26 cellular contexts compared by ENCODE assay signal in genomic region chr3:45568848-45569247, GRCh38. TPM values are rescaled to one million over a fixed set of nuclear protein-coding genes. Genes with fewer than 3 reads are reported as not detected.
DNase-seq lines count a peak whose midpoint lies in the region; ATAC-seq and TF ChIP-seq lines count a peak whose summit lies in the region.
"Had no signal": no experiment of that assay in that cellular context is flagged by ENCODE, and none has a peak within 500 bp of the region (broad histone marks: within the 10 kb centered on the region; RNA-seq: fewer than 3 reads in every experiment).

No MANE protein-coding gene starts in this region.

- H3K9me3 ChIP-seq in adrenal gland (replicated peaks in 1 of 3) = no peaks in the 10 kb centered on the region
- H3K9me3 ChIP-seq: BE2C, gastroesophageal sphincter had no signal

- H3K36me3 Mint-ChIP-seq in T-helper 2 cell treated with Interferon-gamma antibody and Interleukin-4, amounts not matched to agents 5 μg/mL and 100 μg/mL, for 36 hours (ENCODE audit: low read depth) = no peaks in the 10 kb centered on the region
- H3K36me3 Mint-ChIP-seq in activated T-helper 2 cell treated with anti-CD3 and anti-CD28 coated beads, Interferon-gamma antibody, Interleukin-2, Interleukin-4, amounts not matched to agents 10 μg/mL and 5 μg/mL and 100 μg/mL, durations not matched to agents 14 hours and 24 hours and 36 hours (ENCODE audit: low read depth) = no peaks in the 10 kb centered on the region
- peaks cover 20% of the 10 kb centered on the region for H3K36me3 Mint-ChIP-seq in nephron progenitor cell (ENCODE audit: low read depth)

- H3K27me3 ChIP-seq in adrenal gland = no peaks in the 10 kb centered on the region
- H3K27me3 ChIP-seq: BE2C, gastroesophageal sphincter had no signal

- DNase-seq in T-helper 2 cell treated with Interferon-gamma antibody and Interleukin-4, amounts not matched to agents 5 μg/mL and 100 μg/mL, for 36 hours (ENCODE audit: low spot score) = no peak
- DNase-seq in T-helper 2 cell = no peak
- no peak for DNase-seq in activated T-helper 2 cell treated with anti-CD3 and anti-CD28 coated beads, Interferon-gamma antibody, Interleukin-2, Interleukin-4, amounts not matched to agents 10 μg/mL and 5 μg/mL and 100 μg/mL, durations not matched to agents 14 hours and 24 hours and 36 hours (ENCODE audit: low spot score)
- no peak for DNase-seq in nephron progenitor cell
- DNase-seq in iPS-NIHi7 (ENCODE audit: extremely low spot score) = no peak
- no peak for DNase-seq in adrenal gland
- DNase-seq: activated CD4-positive, CD25-positive, alpha-beta regulatory T cell; activated effector memory CD4-positive, alpha-beta T cell treated with anti-CD3 and anti-CD28 coated beads, Interleukin-2, amount 50 U/mL, for 16 hours; anterior cingulate cortex; BE2C; DMS 273 treated with DMSO at 0.1 percent for 48 hours; HFFc6; left cardiac atrium; mesendoderm; NCI-H1436; NCI-H2171 treated with DMSO at 0.1 percent for 48 hours; NCI-H774; PC-9; stimulated activated CD4-positive, alpha-beta T cell treated with anti-CD3 and anti-CD28 coated beads, Interleukin-1b, Interleukin-23, amount 100 ng/mL, for 48 hours had no signal

- H3K9me3 Mint-ChIP-seq in T-helper 2 cell treated with Interferon-gamma antibody and Interleukin-4, amounts not matched to agents 5 μg/mL and 100 μg/mL, for 36 hours = no peaks in the 10 kb centered on the region
- no peaks in the 10 kb centered on the region for H3K9me3 Mint-ChIP-seq in activated T-helper 2 cell treated with anti-CD3 and anti-CD28 coated beads, Interferon-gamma antibody, Interleukin-2, Interleukin-4, amounts not matched to agents 10 μg/mL and 5 μg/mL and 100 μg/mL, durations not matched to agents 14 hours and 24 hours and 36 hours
- H3K9me3 Mint-ChIP-seq in nephron progenitor cell = peaks cover 29% of the 10 kb centered on the region
- H3K9me3 Mint-ChIP-seq: central memory CD8-positive, alpha-beta T cell; HFFc6 had no signal

- H3K27me3 Mint-ChIP-seq in T-helper 2 cell treated with Interferon-gamma antibody and Interleukin-4, amounts not matched to agents 5 μg/mL and 100 μg/mL, for 36 hours (ENCODE audit: low read depth) = no peaks in the 10 kb centered on the region
- H3K27me3 Mint-ChIP-seq in activated T-helper 2 cell treated with anti-CD3 and anti-CD28 coated beads, Interferon-gamma antibody, Interleukin-2, Interleukin-4, amounts not matched to agents 10 μg/mL and 5 μg/mL and 100 μg/mL, durations not matched to agents 14 hours and 24 hours and 36 hours (ENCODE audit: low read depth) = no peaks in the 10 kb centered on the region
- peaks cover 9% of the 10 kb centered on the region for H3K27me3 Mint-ChIP-seq in nephron progenitor cell (ENCODE audit: low read depth, poor library complexity)

- no peaks in the 10 kb centered on the region for H3K4me1 ChIP-seq in adrenal gland (replicated peaks in 1 of 2)
- H3K4me1 ChIP-seq: BE2C, gastroesophageal sphincter had no signal

- H3K27ac ChIP-seq in adrenal gland = no peak overlapping the region
- H3K27ac ChIP-seq: gastroesophageal sphincter, PC-9 had no signal

- WGBS in adrenal gland, 4 donors = 66 to 83% (median 78%) methylated on average over 5 of the region's 5 CpGs

- H3K4me1 Mint-ChIP-seq in T-helper 2 cell treated with Interferon-gamma antibody and Interleukin-4, amounts not matched to agents 5 μg/mL and 100 μg/mL, for 36 hours (ENCODE audit: low read depth) = peaks cover 37% of the 10 kb centered on the region
- H3K4me1 Mint-ChIP-seq in activated T-helper 2 cell treated with anti-CD3 and anti-CD28 coated beads, Interferon-gamma antibody, Interleukin-2, Interleukin-4, amounts not matched to agents 10 μg/mL and 5 μg/mL and 100 μg/mL, durations not matched to agents 14 hours and 24 hours and 36 hours (ENCODE audit: low read depth) = peaks cover 67% of the 10 kb centered on the region
- peaks cover 22% of the 10 kb centered on the region for H3K4me1 Mint-ChIP-seq in nephron progenitor cell

- intact Hi-C loops in activated T-helper 2 cell treated with anti-CD3 and anti-CD28 coated beads, Interferon-gamma antibody, Interleukin-2, Interleukin-4, amounts not matched to agents 10 μg/mL and 5 μg/mL and 100 μg/mL, durations not matched to agents 14 hours and 24 hours and 36 hours (cut with micrococcal nuclease) = no loop called here
- intact Hi-C loops in adrenal gland (cut with DNase I) = no loop called here

- H3K4me3 Mint-ChIP-seq in T-helper 2 cell treated with Interferon-gamma antibody and Interleukin-4, amounts not matched to agents 5 μg/mL and 100 μg/mL, for 36 hours = no peak overlapping the region
- peak overlapping the region; percentile 3 for H3K4me3 Mint-ChIP-seq in activated T-helper 2 cell treated with anti-CD3 and anti-CD28 coated beads, Interferon-gamma antibody, Interleukin-2, Interleukin-4, amounts not matched to agents 10 μg/mL and 5 μg/mL and 100 μg/mL, durations not matched to agents 14 hours and 24 hours and 36 hours (ENCODE audit: low read depth)
- H3K4me3 Mint-ChIP-seq in nephron progenitor cell = no peak overlapping the region
- H3K4me3 Mint-ChIP-seq: central memory CD8-positive, alpha-beta T cell; HFFc6; neural crest cell had no signal

- ATAC-seq in GM18907 (IDR thresholded peaks at IDR 0.05; ENCODE audit: unreplicated experiment) (peak; percentile 37), GM19452 (IDR thresholded peaks at IDR 0.05; ENCODE audit: unreplicated experiment) (no peak)
- ATAC-seq: esophagus mucosa, gastroesophageal sphincter, left cardiac atrium had no signal

- TF ChIP-seq CTCF in nephron progenitor cell (IDR thresholded peaks at IDR 0.05) = no peak
- TF ChIP-seq CTCF in adrenal gland (IDR thresholded peaks at IDR 0.05) = no peak

- peak overlapping the region; percentile 54 for H3K27ac Mint-ChIP-seq in T-helper 2 cell treated with Interferon-gamma antibody and Interleukin-4, amounts not matched to agents 5 μg/mL and 100 μg/mL, for 36 hours
- peak overlapping the region; percentile 73 for H3K27ac Mint-ChIP-seq in activated T-helper 2 cell treated with anti-CD3 and anti-CD28 coated beads, Interferon-gamma antibody, Interleukin-2, Interleukin-4, amounts not matched to agents 10 μg/mL and 5 μg/mL and 100 μg/mL, durations not matched to agents 14 hours and 24 hours and 36 hours
- H3K27ac Mint-ChIP-seq in nephron progenitor cell = peak overlapping the region; percentile 12
- H3K27ac Mint-ChIP-seq: HFFc6, progenitor cell of endocrine pancreas had no signal

- no peaks in the 10 kb centered on the region for H3K36me3 ChIP-seq in adrenal gland (replicated peaks in 1 of 2)
- H3K36me3 ChIP-seq: BE2C, gastroesophageal sphincter had no signal

- no peak overlapping the region for H3K4me3 ChIP-seq in adrenal gland
- H3K4me3 ChIP-seq: gastroesophageal sphincter, PC-9 had no signal

- no peak for TF ChIP-seq POLR2A in adrenal gland (IDR thresholded peaks at IDR 0.05)

RNA-seq across cellular contexts. Expression of gene LIMD1, which starts 25.7 kb away (rescaled TPM):
- total RNA-seq in activated T-helper 2 cell treated with anti-CD3 and anti-CD28 coated beads, Interferon-gamma antibody, Interleukin-2, Interleukin-4, amounts not matched to agents 10 μg/mL and 5 μg/mL and 100 μg/mL, durations not matched to agents 14 hours and 24 hours and 36 hours = 42.3 and 43.2 TPM in 2 replicates
- 10 to 100 TPM in 7 of 8 donors, 1 to 10 TPM in 1; 8.1 to 27.2 (median 20.6) TPM for total RNA-seq in adrenal gland
- polyA plus RNA-seq in adrenal gland = 1 to 10 TPM; 2.0 to 8.3 (median 5.6) TPM

Comparison
In these comparisons a context has a peak if more than half of its experiments do, and no peak if none do; other contexts are left out.
1. H3K27ac Mint-ChIP-seq: peak in every context shown above with its lines; median percentile 73 in activated T-helper 2 cell treated with anti-CD3 and anti-CD28 coated beads, Interferon-gamma antibody, Interleukin-2, Interleukin-4, amounts not matched to agents 10 μg/mL and 5 μg/mL and 100 μg/mL, durations not matched to agents 14 hours and 24 hours and 36 hours; 54 in T-helper 2 cell treated with Interferon-gamma antibody and Interleukin-4, amounts not matched to agents 5 μg/mL and 100 μg/mL, for 36 hours; 12 in nephron progenitor cell.